ENCODE assay signal across 21 cellular contexts in genomic region chr4:141142423-141142822, GRCh38. TPM values are rescaled to one million over a fixed set of nuclear protein-coding genes. Genes with fewer than 3 reads are reported as not detected.
DNase-seq lines count a peak whose midpoint lies in the region; ATAC-seq, FAIRE-seq and TF ChIP-seq lines count a peak whose summit lies in the region.
"Had no signal": no experiment of that assay in that cellular context is flagged by ENCODE, and none has a peak within 500 bp of the region (broad histone marks: within the 10 kb centered on the region; RNA-seq: fewer than 3 reads in every experiment).

No MANE protein-coding gene starts in this region.

- no peak for TF ChIP-seq CTCF in PC-3 (conservative IDR thresholded peaks at IDR 0.05; ENCODE audit: low read depth, low read length)
- TF ChIP-seq CTCF in K562 (IDR thresholded peaks at IDR 0.05 in 2 of 3, conservative IDR thresholded peaks at IDR 0.05 in 1 of 3; ENCODE audit: insufficient read depth in 2 of 3, low read depth in 1 of 3, low read length in 3 of 3), result no peak

- intact Hi-C loops in Right ventricle myocardium superior (cut with DNase I) (no loop called here), cardiac septum (cut with DNase I) (no loop called here), PC-3 (cut with micrococcal nuclease) (no loop called here), K562 (cut with micrococcal nuclease) (no loop called here)

- H3K27me3 ChIP-seq in PC-3 (ENCODE audit: low read length), result peaks cover 21% of the 10 kb centered on the region
- H3K27me3 ChIP-seq in K562 (ENCODE audit: control insufficient read depth in 2 of 2, insufficient read depth in 2 of 2, low read length in 2 of 2), result no peaks in the 10 kb centered on the region; a peak in 2 of 5 replicates

- POLR2A ChIA-PET in PC-3 (lab: Charles Lee; ENCODE audit: unreplicated experiment) (no interaction called here), K562 (lab: Yijun Ruan, JAX) (no interaction called here)

- DNase-seq in Right ventricle myocardium superior (no peak), cardiac septum (ENCODE audit: low spot score) (no peak), PC-3 (peak; percentile 73), K562 (ENCODE audit: extremely low read depth in 1 of 4, low spot score in 3 of 4) (no peak), germinal center (ENCODE audit: low spot score) (no peak), midbrain (lab: John Stamatoyannopoulos, UW) (no peak)
- DNase-seq: activated CD4-positive, alpha-beta T cell treated with anti-CD3 and anti-CD28 coated beads, Interleukin-2, amount 50 U/mL, for 4 hours; activated naive CD4-positive, alpha-beta T cell treated with anti-CD3 and anti-CD28 coated beads, Interleukin-2, amount 50 U/mL, for 16 hours; DMS79 treated with DMSO at 0.1 percent for 48 hours; kidney glomerular epithelial cell; mucosa of descending colon; NCI-H1092 treated with DMSO at 0.1 percent for 48 hours; NCI-H2107; NCI-H510A treated with DMSO at 0.1 percent for 48 hours; SW 1271 had no signal

- BruUV-seq in PC-3 (replicated peaks; lab: Mats Ljungman, UMichigan) (no TSS peak), K562 (replicated peaks; lab: Mats Ljungman, UMichigan) (no TSS peak)

- H3K79me2 ChIP-seq in PC-3 (ENCODE audit: low read length), result no peaks in the 10 kb centered on the region
- H3K79me2 ChIP-seq in K562 (ENCODE audit: control insufficient read depth, insufficient read depth, low read length), result no peaks in the 10 kb centered on the region

- CTCF ChIA-PET in PC-3 (lab: Charles Lee), result no interaction called here
- CTCF ChIA-PET in K562 (lab: Yijun Ruan, JAX; ENCODE audit: low intra/inter-chr PET ratio), result no interaction called here

- H3K9me1 ChIP-seq in K562 (ENCODE audit: control insufficient read depth, insufficient read depth, low read length), result no peaks in the 10 kb centered on the region

- no peak for FAIRE-seq in K562 (lab: Jason Lieb, UNC)
- FAIRE-seq: A549, colon, H1 had no signal

- 0% methylated on average over 7 of the region's 7 CpGs for WGBS in K562 (ENCODE audit: insufficient coverage, low coverage, missing lambda C conversion rate)

- no peaks in the 10 kb centered on the region for H3F3A ChIP-seq in PC-3 (ENCODE audit: low read length, unreplicated experiment)

- no peaks in the 10 kb centered on the region for H3K36me3 ChIP-seq in PC-3 (ENCODE audit: low read depth, low read length)
- H3K36me3 ChIP-seq in K562 (ENCODE audit: control insufficient read depth, insufficient read depth, low read length), result no peaks in the 10 kb centered on the region
- H3K36me3 ChIP-seq: neutrophil had no signal

- in situ Hi-C loops in K562 (cut with MboI), result no loop called here

- H3K4me2 ChIP-seq in PC-3 (ENCODE audit: low read length) (peak overlapping the region; percentile 19; the same call in 1 of the 2 replicates), K562 (ENCODE audit: insufficient read depth, low read length) (no peak overlapping the region)
- H3K4me2 ChIP-seq: A549 had no signal

- ATAC-seq in Right ventricle myocardium superior (ENCODE audit: poor library complexity) (peak; percentile 55), PC-3 (no peak), K562 (peak; percentile 77), HG02870 (IDR thresholded peaks at IDR 0.05; ENCODE audit: unreplicated experiment) (no peak)
- no peak for ATAC-seq in activated CD4-positive, CD25-positive, alpha-beta regulatory T cell treated with anti-CD3 and anti-CD28 coated beads, Interleukin-2, amount 50 U/mL, for 24 hours
- ATAC-seq: A549, mucosa of descending colon had no signal

- H2AFZ ChIP-seq in PC-3 (ENCODE audit: low read length) (peak overlapping the region; percentile 29; the same call in 1 of the 2 replicates), K562 (ENCODE audit: low read depth, low read length) (no peak overlapping the region)

- TF ChIP-seq RAD21 in K562 (CRISPR knock-in tag; conservative IDR thresholded peaks at IDR 0.05 in 1 of 2, IDR thresholded peaks at IDR 0.05 in 1 of 2), result no peak

- no peak overlapping the region for H3K9ac ChIP-seq in PC-3 (ENCODE audit: low read length)
- H3K9ac ChIP-seq in K562 (ENCODE audit: insufficient read depth in 1 of 2, low read depth in 2 of 2, low read length in 2 of 2), result no peak overlapping the region

- no peaks in the 10 kb centered on the region for H3K9me2 ChIP-seq in PC-3 (replicated peaks; ENCODE audit: low read length)

- TF ChIP-seq EP300 in K562 (IDR thresholded peaks at IDR 0.05; ENCODE audit: low read length), result no peak

- no peak for TF ChIP-seq POLR2A in K562 (conservative IDR thresholded peaks at IDR 0.05)

- H3K27ac ChIP-seq in PC-3 (ENCODE audit: low read length) (no peak overlapping the region), K562 (ENCODE audit: extremely low read depth, low read depth, low read length) (no peak overlapping the region)
- H3K27ac ChIP-seq: A549, neutrophil had no signal

- peaks cover 4% of the 10 kb centered on the region; the same call in 1 of the 2 replicates for H3K4me1 ChIP-seq in PC-3 (ENCODE audit: insufficient read depth, low read length)
- no peaks in the 10 kb centered on the region; a peak in 1 of 5 replicates for H3K4me1 ChIP-seq in K562 (replicated peaks in 1 of 2; ENCODE audit: control insufficient read depth in 2 of 2, insufficient read depth in 2 of 2, low read length in 2 of 2)
- H3K4me1 ChIP-seq: A549 had no signal

- H3K9me3 ChIP-seq in PC-3 (ENCODE audit: low read length) (no peaks in the 10 kb centered on the region), K562 (replicated peaks; ENCODE audit: control insufficient read depth, insufficient read depth, low read depth, low read length) (no peaks in the 10 kb centered on the region)
- H3K9me3 ChIP-seq: A549, mucosa of descending colon, neutrophil had no signal

- H3K4me3 ChIP-seq in PC-3 (ENCODE audit: low read length) (no peak overlapping the region), K562 (no peak overlapping the region)
- H3K4me3 ChIP-seq: A549, mucosa of descending colon had no signal

- H4K20me1 ChIP-seq in PC-3 (ENCODE audit: low read length), result no peaks in the 10 kb centered on the region
- no peaks in the 10 kb centered on the region for H4K20me1 ChIP-seq in K562 (replicated peaks; ENCODE audit: control insufficient read depth, insufficient read depth, low read length)

TF ChIP-seq in K562, 482 proteins besides CTCF, POLR2A, EP300 and RAD21 (continues in another document):
- peak; percentile 63 for TF ChIP-seq MEIS2 (IDR thresholded peaks at IDR 0.05; ENCODE audit: partially characterized antibody)
- peak; percentile 83; the same call in 1 of the 2 replicates for TF ChIP-seq HEY1 (CRISPR knock-in tag; IDR thresholded peaks at IDR 0.05; ENCODE audit: borderline replicate concordance)
- TF ChIP-seq MLLT1 (IDR thresholded peaks at IDR 0.05), result 0 out of 4 replicates have a peak, but pooled peaks of 1 of the 2 experiments have one; percentile 49
- no peak for TF ChIP-seq CEBPG (CRISPR knock-in tag; IDR thresholded peaks at IDR 0.05)
- 0 out of 4 replicates have a peak, but pooled peaks of 1 of the 2 experiments have one; percentile 28 for TF ChIP-seq CEBPG (tag; conservative IDR thresholded peaks at IDR 0.05 in 1 of 2, IDR thresholded peaks at IDR 0.05 in 1 of 2)
- TF ChIP-seq CREM (IDR thresholded peaks at IDR 0.05; ENCODE audit: low read depth), result 0 out of 2 replicates have a peak, but pooled peaks have one; percentile 14
- TF ChIP-seq ETV1 (tag; conservative IDR thresholded peaks at IDR 0.05; ENCODE audit: low read depth), result 0 out of 2 replicates have a peak, but pooled peaks have one; percentile 26
- TF ChIP-seq PKNOX1 (IDR thresholded peaks at IDR 0.05), result peak; percentile 70; the same call in 1 of the 2 replicates
- peak in 1 of 2 experiments; percentile 33; a peak in 1 of 4 replicates for TF ChIP-seq RCOR1 (IDR thresholded peaks at IDR 0.05; ENCODE audit: borderline replicate concordance in 1 of 2, low read depth in 2 of 2, low read length in 2 of 2)

RNA-seq across cellular contexts. Expression of gene RNF150, which starts 9.2 kb away (rescaled TPM):
- total RNA-seq in Right ventricle myocardium superior (53.3 TPM), cardiac septum (69.2 TPM), PC-3 (2014; rRNA removed) (0.55 and 0.58 TPM in 2 replicates), K562 (2014; rRNA removed) (not detected in 2 replicates), K562 (2014; rRNA removed; fragmentation: Illumina TruSeq; extraction: Trizol) (not detected in 2 replicates), K562 (2015; rRNA removed; fragmentation: Illumina TruSeq; extraction: Trizol) (not detected in 2 replicates), K562 (2021) (0.04 and 0.09 TPM in 2 replicates)
- total RNA-seq in K562 (2011; cell fraction: chromatin; rRNA removed; ENCODE audit: low replicate concordance), result not detected in 2 replicates
- total RNA-seq in K562 (2011; cell fraction: nucleolus; rRNA removed), result not detected in 2 replicates
- not detected in 2 replicates for total RNA-seq in K562 (2011; cell fraction: nucleoplasm; rRNA removed)
- polyA plus RNA-seq in K562 (2011; rRNA removed) (not detected in 2 replicates), K562 (2014; fragmentation: Illumina TruSeq; extraction: Trizol) (not detected in 2 replicates), K562 (2014; fragmentation: Nextera tagmentation; extraction: Ambion mirVana) (not detected), K562 (2014; rRNA removed) (not detected in 2 replicates)
- not detected in 2 replicates for polyA plus RNA-seq in K562 (2011; cell fraction: cytosol; rRNA removed)
- not detected in 2 replicates for polyA plus RNA-seq in K562 (2011; cell fraction: nucleus; rRNA removed)
- not detected in 2 replicates for polyA plus RNA-seq in K562 (2012)
- not detected in 2 replicates for polyA minus RNA-seq in K562 (2011; rRNA and poly(A)+ RNA removed)
- not detected in 2 replicates for polyA minus RNA-seq in K562 (2011; cell fraction: cytosol; rRNA and poly(A)+ RNA removed)
- polyA minus RNA-seq in K562 (2011; cell fraction: nucleus; rRNA and poly(A)+ RNA removed), result not detected in 2 replicates

Comparison
In these comparisons a context has a peak if more than half of its experiments do, and no peak if none do; other contexts are left out.
1. ATAC-seq: peak in Right ventricle myocardium superior (single experiment) and K562 (single experiment); none in PC-3 (single experiment), HG02870 (single experiment) and activated CD4-positive, CD25-positive, alpha-beta regulatory T cell treated with anti-CD3 and anti-CD28 coated beads, Interleukin-2, amount 50 U/mL, for 24 hours (0 of 2).
2. RNA of gene RNF150, which starts 9.2 kb away (total RNA-seq): 69.2 TPM in cardiac septum (single experiment) and 53.3 TPM in Right ventricle myocardium superior (single experiment); 0.55 to 0.58 TPM in PC-3 and 0.04 to 0.09 TPM in K562; every median in the first group is over 10 times any median in the second.